1 cellular context compared by ENCODE assay signal in genomic region chr1:205301842-205302588, GRCh38.
TF ChIP-seq lines count a peak whose summit lies in the region.

No MANE protein-coding gene starts in this region.

TF ChIP-seq in HepG2, 621 proteins besides CTCF, POLR2A, EP300 and RAD21:
- TF ChIP-seq ZSCAN9 (CRISPR knock-in tag; IDR thresholded peaks at IDR 0.05; ENCODE audit: borderline replicate concordance) (0 out of 2 replicates have a peak, but pooled peaks have one; percentile 38), ZNF460 (CRISPR knock-in tag; IDR thresholded peaks at IDR 0.05; ENCODE audit: borderline replicate concordance) (no peak), ARID4A (CRISPR knock-in tag; IDR thresholded peaks at IDR 0.05; ENCODE audit: borderline replicate concordance) (no peak), TFE3 (CRISPR knock-in tag; IDR thresholded peaks at IDR 0.05) (0 out of 2 replicates have a peak, but pooled peaks have one; percentile 1), ZNF547 (CRISPR knock-in tag; IDR thresholded peaks at IDR 0.05) (no peak)
TF ChIP-seq in HepG2: peak in this region for 2.
